In the genomic region with DNA sequence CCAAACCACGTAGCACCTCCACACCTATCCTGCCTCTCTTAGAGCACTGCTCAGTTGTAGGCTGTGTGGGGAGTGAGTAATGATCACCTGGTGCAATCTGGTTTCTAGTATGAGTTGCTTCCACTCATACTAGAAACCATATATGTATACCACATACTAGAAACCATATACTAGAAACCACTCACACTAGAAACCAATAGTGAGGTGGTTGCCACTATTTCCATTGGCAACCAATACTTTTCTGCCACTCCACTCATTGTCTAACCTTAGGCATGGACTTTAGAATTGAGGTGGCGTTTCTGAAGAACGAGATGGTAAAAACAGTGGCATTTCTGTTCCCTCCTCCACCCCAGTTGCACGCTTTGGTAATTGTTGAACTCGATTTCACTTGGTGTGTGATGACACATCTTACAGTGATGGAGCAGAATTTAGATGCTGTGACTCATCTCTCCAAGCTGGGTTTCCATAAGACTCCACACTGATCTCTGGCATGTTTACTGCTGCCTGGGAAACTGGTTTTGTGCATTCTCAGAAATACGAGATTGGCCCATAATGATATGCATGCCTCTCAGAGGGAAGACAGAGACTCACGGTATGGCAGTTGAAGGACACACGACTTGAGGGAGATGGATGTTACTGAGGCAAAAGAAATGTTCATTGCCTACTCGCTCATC, we compare ENCODE assay signal across 1 cellular context.
TF ChIP-seq lines count a peak whose summit lies in the region.

No MANE protein-coding gene starts in this region.

TF ChIP-seq in IMR-90, 13 proteins besides CTCF, POLR2A, EP300 and RAD21 (continued from another document):
- TF ChIP-seq, protein P1, sequence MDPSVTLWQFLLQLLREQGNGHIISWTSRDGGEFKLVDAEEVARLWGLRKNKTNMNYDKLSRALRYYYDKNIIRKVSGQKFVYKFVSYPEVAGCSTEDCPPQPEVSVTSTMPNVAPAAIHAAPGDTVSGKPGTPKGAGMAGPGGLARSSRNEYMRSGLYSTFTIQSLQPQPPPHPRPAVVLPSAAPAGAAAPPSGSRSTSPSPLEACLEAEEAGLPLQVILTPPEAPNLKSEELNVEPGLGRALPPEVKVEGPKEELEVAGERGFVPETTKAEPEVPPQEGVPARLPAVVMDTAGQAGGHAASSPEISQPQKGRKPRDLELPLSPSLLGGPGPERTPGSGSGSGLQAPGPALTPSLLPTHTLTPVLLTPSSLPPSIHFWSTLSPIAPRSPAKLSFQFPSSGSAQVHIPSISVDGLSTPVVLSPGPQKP (IDR thresholded peaks at IDR 0.05; ENCODE audit: borderline replicate concordance, low read depth, low read length) = no peak
